2 cellular contexts compared by ENCODE assay signal in genomic region chr19:53098570-53098969, GRCh38. TPM values are rescaled to one million over a fixed set of nuclear protein-coding genes. Genes with fewer than 3 reads are reported as not detected.
"Had no signal": no experiment of that assay in that cellular context is flagged by ENCODE, and none has a peak within 500 bp of the region (broad histone marks: within the 10 kb centered on the region; RNA-seq: fewer than 3 reads in every experiment).

No MANE protein-coding gene starts in this region.

RNA-seq across cellular contexts. Expression of gene ERVV-2, which starts 54.0 kb away (rescaled TPM):
- total RNA-seq: G401, GM12878 had no signal
